In the genomic region with DNA sequence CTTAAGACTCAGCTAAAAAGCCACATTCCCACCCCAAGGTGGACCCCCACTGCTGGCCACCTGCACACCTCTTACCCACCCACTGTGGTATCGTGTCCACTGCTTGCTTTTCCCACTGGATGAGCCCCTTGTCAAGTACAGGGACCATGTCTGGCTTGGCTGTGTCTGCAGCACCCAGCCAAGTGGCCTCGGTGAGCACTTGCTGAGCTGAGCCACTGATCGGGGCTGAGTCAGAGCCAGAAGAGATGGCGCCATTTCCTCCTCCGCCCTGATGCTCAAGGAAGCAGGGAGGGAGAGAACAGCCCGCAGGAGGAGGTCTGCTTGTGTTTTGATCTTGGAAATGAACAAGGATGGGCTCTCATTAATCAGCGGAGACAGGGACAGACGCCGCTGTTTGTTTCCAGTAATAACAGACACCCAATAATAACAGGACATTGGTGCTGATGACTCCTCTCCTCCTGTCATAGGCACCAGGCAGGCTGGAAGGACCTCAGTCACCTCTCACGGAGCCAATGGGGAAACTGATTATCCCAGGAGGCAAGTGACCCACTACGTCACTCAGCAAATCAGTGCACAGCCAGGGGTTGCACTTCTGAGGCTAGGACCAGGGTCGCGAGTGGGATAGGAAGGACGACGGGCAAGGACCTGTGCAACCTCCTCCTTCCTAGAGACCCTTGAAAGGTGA, we compare ENCODE assay signal across 17 cellular contexts.
DNase-seq lines count a peak whose midpoint lies in the region; ATAC-seq and TF ChIP-seq lines count a peak whose summit lies in the region.
"Had no signal": no experiment of that assay in that cellular context is flagged by ENCODE, and none has a peak within 500 bp of the region (broad histone marks: within the 10 kb centered on the region; RNA-seq: fewer than 3 reads in every experiment).

No MANE protein-coding gene starts in this region.

- no peak overlapping the region for H3T11ph ChIP-seq in H9 (ENCODE audit: low read length)

- peaks cover 0 to 3% of the 10 kb centered on the region in 2 experiments; a peak in 2 of 5 replicates for H3K9me3 Mint-ChIP-seq in H9
- H3K9me3 Mint-ChIP-seq in chondrocyte (ENCODE audit: low read depth), result no peaks in the 10 kb centered on the region
- H3K9me3 Mint-ChIP-seq: stimulated activated naive CD8-positive, alpha-beta T cell treated with anti-CD3 and anti-CD28 coated beads, Interleukin-15, amount 100 ng/mL, for 72 hours; T-cell had no signal

- no peaks in the 10 kb centered on the region for H3K27me3 ChIP-seq in H9 (ENCODE audit: insufficient read depth, low read length)
- H3K27me3 ChIP-seq: ascending aorta had no signal

- H3K36me3 Mint-ChIP-seq in H9 (ENCODE audit: insufficient read depth in 1 of 3, low read depth in 3 of 3), result no peaks in the 10 kb centered on the region
- H3K36me3 Mint-ChIP-seq in chondrocyte (ENCODE audit: low read depth), result no peaks in the 10 kb centered on the region
- H3K36me3 Mint-ChIP-seq: CD4-positive, CD25-positive, alpha-beta regulatory T cell; T-cell had no signal

- no peaks in the 10 kb centered on the region for H3K4me1 ChIP-seq in H9 (ENCODE audit: insufficient read depth, low read length)
- H3K4me1 ChIP-seq: ascending aorta had no signal

- no peak overlapping the region for H2BK5ac ChIP-seq in H9 (ENCODE audit: insufficient read length, low read length)

- TF ChIP-seq CTCF in H9 (conservative IDR thresholded peaks at IDR 0.05) (no peak), chondrocyte (IDR thresholded peaks at IDR 0.05) (no peak)

- H3K27ac ChIP-seq in H9 (ENCODE audit: insufficient read length, low read depth, low read length), result no peak overlapping the region
- H3K27ac ChIP-seq: ascending aorta, PC-9 had no signal

- H4K8ac ChIP-seq in H9 (replicated peaks; ENCODE audit: insufficient read length, low read depth, low read length), result no peak overlapping the region

- no peak overlapping the region for H2BK15ac ChIP-seq in H9 (ENCODE audit: low read depth, low read length)

- H2AFZ ChIP-seq in H9 (ENCODE audit: low read length), result no peak overlapping the region
- H2AFZ ChIP-seq: PC-9 had no signal

- no peak overlapping the region for H3K4ac ChIP-seq in H9 (ENCODE audit: low read depth, low read length)

- WGBS in H9 (ENCODE audit: extremely low coverage, insufficient read length, low lambda C conversion rate), result no CpG with 5 or more reads among the region's 15 CpGs

- no peak overlapping the region for H3K56ac ChIP-seq in H9 (ENCODE audit: insufficient read length, low read depth, low read length)

- H3K14ac ChIP-seq in H9 (ENCODE audit: insufficient read depth, low read length), result no peak overlapping the region

- H3K18ac ChIP-seq in H9 (ENCODE audit: insufficient read length, low read depth, low read length), result no peak overlapping the region

- H3K27me3 Mint-ChIP-seq in H9 (ENCODE audit: low read depth), result peaks cover 37% of the 10 kb centered on the region
- peaks cover 59% of the 10 kb centered on the region for H3K27me3 Mint-ChIP-seq in chondrocyte (ENCODE audit: low read depth)

- H2AK5ac ChIP-seq in H9 (ENCODE audit: insufficient read length, low read length), result no peak overlapping the region

- H4K91ac ChIP-seq in H9 (ENCODE audit: insufficient read length, low read depth, low read length), result no peak overlapping the region

- no peaks in the 10 kb centered on the region for H4K20me1 ChIP-seq in H9 (ENCODE audit: control insufficient read depth, insufficient read depth, insufficient read length)

- no peaks in the 10 kb centered on the region for H3K9me3 ChIP-seq in H9 (ENCODE audit: control insufficient read depth, low read depth, low read length)
- H3K9me3 ChIP-seq: ascending aorta had no signal

- H3K23me2 ChIP-seq in H9 (ENCODE audit: insufficient read length, low read depth, low read length, poor library complexity, severe bottlenecking), result no peaks in the 10 kb centered on the region

- H2BK12ac ChIP-seq in H9 (ENCODE audit: insufficient read length, low read depth, low read length), result no peak overlapping the region

- H3K79me1 ChIP-seq in H9 (ENCODE audit: insufficient read depth, low read depth, low read length, poor library complexity, severe bottlenecking), result no peaks in the 10 kb centered on the region

- no peak overlapping the region for H3K4me3 Mint-ChIP-seq in H9
- no peak overlapping the region for H3K4me3 Mint-ChIP-seq in chondrocyte (ENCODE audit: unreplicated experiment)
- H3K4me3 Mint-ChIP-seq: CD4-positive, CD25-positive, alpha-beta regulatory T cell; nephron; stimulated activated naive CD8-positive, alpha-beta T cell treated with anti-CD3 and anti-CD28 coated beads, Interleukin-15, amount 100 ng/mL, for 72 hours; T-cell had no signal

- H4K5ac ChIP-seq in H9 (ENCODE audit: insufficient read length, low read depth, low read length), result no peak overlapping the region

- no peak overlapping the region for H2BK120ac ChIP-seq in H9 (ENCODE audit: low read depth, low read length, poor library complexity, severe bottlenecking)

- H3K4me1 Mint-ChIP-seq in H9, result peaks cover 4 to 16% of the 10 kb centered on the region in 2 experiments
- H3K4me1 Mint-ChIP-seq in chondrocyte (ENCODE audit: low read depth), result no peaks in the 10 kb centered on the region

- no peak overlapping the region for H3K23ac ChIP-seq in H9 (ENCODE audit: insufficient read length, low read depth, low read length)

- H2BK20ac ChIP-seq in H9 (ENCODE audit: low read depth, low read length, poor library complexity, severe bottlenecking), result no peak overlapping the region

- H3K27ac Mint-ChIP-seq in H9, result no peak overlapping the region
- H3K27ac Mint-ChIP-seq in chondrocyte (ENCODE audit: unreplicated experiment), result no peak overlapping the region
- H3K27ac Mint-ChIP-seq: CD4-positive, CD25-positive, alpha-beta regulatory T cell; stimulated activated naive CD8-positive, alpha-beta T cell treated with anti-CD3 and anti-CD28 coated beads, Interleukin-15, amount 100 ng/mL, for 72 hours; T-cell had no signal

- H3K4me2 ChIP-seq in H9 (ENCODE audit: insufficient read depth, insufficient read length, low read length), result no peak overlapping the region
- H3K4me2 ChIP-seq: PC-9 had no signal

- no peak overlapping the region for H3K9ac ChIP-seq in H9 (ENCODE audit: extremely low read depth, insufficient read length, low read length)

- H3K79me2 ChIP-seq in H9 (ENCODE audit: insufficient read depth, low read length), result no peaks in the 10 kb centered on the region

- DNase-seq in AG20443 (ENCODE audit: low spot score), result peak; percentile 71
- DNase-seq in H9, result peak; percentile 21
- peak; percentile 55 for DNase-seq in chondrocyte (ENCODE audit: low spot score)
- DNase-seq in mesenteric fat pad (ENCODE audit: low spot score), result peak; percentile 57
- no peak for DNase-seq in Kasumi-1 (lab: John Stamatoyannopoulos, UW)
- no peak for DNase-seq in NCI-H82 treated with DMSO at 0.1 percent for 48 hours (lab: John Stamatoyannopoulos, UW; ENCODE audit: unreplicated experiment)
- DNase-seq in stimulated activated CD4-positive, alpha-beta T cell treated with anti-CD3 and anti-CD28 coated beads, Interleukin-2, amount 100 ng/mL, for 48 hours, result no peak
- DNase-seq: activated CD4-positive, alpha-beta T cell treated with anti-CD3 and anti-CD28 coated beads for 4 hours; CD4-positive, CD25-positive, alpha-beta regulatory T cell; GF-D8; NCI-H1105; PC-9; stimulated activated naive CD8-positive, alpha-beta T cell treated with anti-CD3 and anti-CD28 coated beads, Interleukin-15, amount 100 ng/mL, for 72 hours; T-cell had no signal

- ATAC-seq in HG03045 (IDR thresholded peaks at IDR 0.05; ENCODE audit: unreplicated experiment), result no peak
- ATAC-seq: stimulated activated naive CD8-positive, alpha-beta T cell treated with anti-CD3 and anti-CD28 coated beads, Interleukin-15, amount 100 ng/mL, for 72 hours; T-cell had no signal

Comparison
In these comparisons a context has a peak if more than half of its experiments do, and no peak if none do; other contexts are left out.
1. DNase-seq: peak in AG20443 (single experiment), H9 (single experiment), chondrocyte (single experiment) and mesenteric fat pad (single experiment); none in Kasumi-1 (0 of 2), NCI-H82 treated with DMSO at 0.1 percent for 48 hours (single experiment) and stimulated activated CD4-positive, alpha-beta T cell treated with anti-CD3 and anti-CD28 coated beads, Interleukin-2, amount 100 ng/mL, for 48 hours (0 of 2).